23 cellular contexts compared by ENCODE assay signal in genomic region chr22:49364398-49364797, GRCh38.
"Had no signal": no experiment of that assay in that cellular context is flagged by ENCODE, and none has a peak within 500 bp of the region (broad histone marks: within the 10 kb centered on the region; RNA-seq: fewer than 3 reads in every experiment).

No MANE protein-coding gene starts in this region.

- H3K9me3 Mint-ChIP-seq: activated CD4-positive, alpha-beta memory T cell treated with anti-CD3 and anti-CD28 coated beads, Interleukin-2, amount 10 ng/mL, durations not matched to agents 7 days and 5 days; activated CD4-positive, alpha-beta T cell treated with anti-CD3 and anti-CD28 coated beads, Interleukin-2, amount 10 ng/mL, durations not matched to agents 7 days and 5 days; activated naive CD4-positive, alpha-beta T cell treated with anti-CD3 and anti-CD28 coated beads for 36 hours; activated naive CD8-positive, alpha-beta T cell treated with anti-CD3 and anti-CD28 coated beads for 36 hours; effector memory CD8-positive, alpha-beta T cell; mesothelial cell of epicardium; naive thymus-derived CD4-positive, alpha-beta T cell; type B pancreatic cell; WTC11 had no signal

- H3K27me3 ChIP-seq: body of pancreas, SJSA1 had no signal

- ATAC-seq: body of pancreas; effector memory CD8-positive, alpha-beta T cell; gastrocnemius medialis; naive thymus-derived CD4-positive, alpha-beta T cell; right cardiac atrium; stimulated activated naive CD8-positive, alpha-beta T cell treated with anti-CD3 and anti-CD28 coated beads, Interleukin-15, Interleukin-2, amounts not matched to agents 100 U/mL and 50 U/mL, for 24 hours; WTC11 had no signal

- H3K4me1 Mint-ChIP-seq: activated CD4-positive, alpha-beta memory T cell treated with anti-CD3 and anti-CD28 coated beads, Interleukin-2, amount 10 ng/mL, durations not matched to agents 7 days and 5 days; activated CD4-positive, alpha-beta T cell treated with anti-CD3 and anti-CD28 coated beads, Interleukin-2, amount 10 ng/mL, durations not matched to agents 7 days and 5 days; activated naive CD8-positive, alpha-beta T cell treated with anti-CD3 and anti-CD28 coated beads for 36 hours; WTC11 had no signal

- H3K4me1 ChIP-seq: adrenal gland, body of pancreas, gastrocnemius medialis, SJSA1 had no signal

- DNase-seq: activated CD4-positive, alpha-beta T cell treated with anti-CD3 and anti-CD28 coated beads for 1 hour; activated CD4-positive, alpha-beta T cell treated with anti-CD3 and anti-CD28 coated beads, Interleukin-2, amount 10 ng/mL, durations not matched to agents 7 days and 5 days; activated effector memory CD4-positive, alpha-beta T cell treated with Interleukin-2 at 50 U/mL for 16 hours; activated naive CD4-positive, alpha-beta T cell treated with anti-CD3 and anti-CD28 coated beads for 36 hours; activated naive CD8-positive, alpha-beta T cell treated with anti-CD3 and anti-CD28 coated beads for 36 hours; body of pancreas; cortex of kidney; effector memory CD8-positive, alpha-beta T cell; erythroblast; gastrocnemius medialis; glutamatergic neuron; naive thymus-derived CD4-positive, alpha-beta T cell; nucleus accumbens; stimulated activated CD4-positive, alpha-beta T cell treated with anti-CD3 and anti-CD28 coated beads, Interleukin-4, amount 100 ng/mL, for 1 hour; stimulated activated naive CD8-positive, alpha-beta T cell treated with anti-CD3 and anti-CD28 coated beads, Interleukin-15, Interleukin-2, amounts not matched to agents 100 U/mL and 50 U/mL, for 24 hours; T-helper 2 cell had no signal

- H3K27ac ChIP-seq: adrenal gland, body of pancreas, gastrocnemius medialis, SJSA1 had no signal

- H3K36me3 ChIP-seq: adrenal gland, gastrocnemius medialis, SJSA1 had no signal

- H3K4me3 Mint-ChIP-seq: activated CD4-positive, alpha-beta memory T cell treated with anti-CD3 and anti-CD28 coated beads, Interleukin-2, amount 10 ng/mL, durations not matched to agents 7 days and 5 days; activated CD4-positive, alpha-beta T cell treated with anti-CD3 and anti-CD28 coated beads, Interleukin-2, amount 10 ng/mL, durations not matched to agents 7 days and 5 days; activated naive CD4-positive, alpha-beta T cell treated with anti-CD3 and anti-CD28 coated beads for 36 hours; activated naive CD8-positive, alpha-beta T cell treated with anti-CD3 and anti-CD28 coated beads for 36 hours; effector memory CD8-positive, alpha-beta T cell; mesothelial cell of epicardium; naive thymus-derived CD4-positive, alpha-beta T cell; type B pancreatic cell; WTC11 had no signal

- H3K4me3 ChIP-seq: adrenal gland, body of pancreas, gastrocnemius medialis, SJSA1 had no signal

- H3K27ac Mint-ChIP-seq: activated CD4-positive, alpha-beta memory T cell treated with anti-CD3 and anti-CD28 coated beads, Interleukin-2, amount 10 ng/mL, durations not matched to agents 7 days and 5 days; activated CD4-positive, alpha-beta T cell treated with anti-CD3 and anti-CD28 coated beads, Interleukin-2, amount 10 ng/mL, durations not matched to agents 7 days and 5 days; activated naive CD4-positive, alpha-beta T cell treated with anti-CD3 and anti-CD28 coated beads for 36 hours; activated naive CD8-positive, alpha-beta T cell treated with anti-CD3 and anti-CD28 coated beads for 36 hours; effector memory CD8-positive, alpha-beta T cell; mesothelial cell of epicardium; naive thymus-derived CD4-positive, alpha-beta T cell; type B pancreatic cell; WTC11 had no signal

- H3K9me3 ChIP-seq: adrenal gland, body of pancreas, gastrocnemius medialis had no signal

- H3K36me3 Mint-ChIP-seq: activated naive CD8-positive, alpha-beta T cell treated with anti-CD3 and anti-CD28 coated beads for 36 hours; mesothelial cell of epicardium; naive thymus-derived CD4-positive, alpha-beta T cell; type B pancreatic cell; WTC11 had no signal
